ENCODE assay signal across 8 cellular contexts in the genomic region with DNA sequence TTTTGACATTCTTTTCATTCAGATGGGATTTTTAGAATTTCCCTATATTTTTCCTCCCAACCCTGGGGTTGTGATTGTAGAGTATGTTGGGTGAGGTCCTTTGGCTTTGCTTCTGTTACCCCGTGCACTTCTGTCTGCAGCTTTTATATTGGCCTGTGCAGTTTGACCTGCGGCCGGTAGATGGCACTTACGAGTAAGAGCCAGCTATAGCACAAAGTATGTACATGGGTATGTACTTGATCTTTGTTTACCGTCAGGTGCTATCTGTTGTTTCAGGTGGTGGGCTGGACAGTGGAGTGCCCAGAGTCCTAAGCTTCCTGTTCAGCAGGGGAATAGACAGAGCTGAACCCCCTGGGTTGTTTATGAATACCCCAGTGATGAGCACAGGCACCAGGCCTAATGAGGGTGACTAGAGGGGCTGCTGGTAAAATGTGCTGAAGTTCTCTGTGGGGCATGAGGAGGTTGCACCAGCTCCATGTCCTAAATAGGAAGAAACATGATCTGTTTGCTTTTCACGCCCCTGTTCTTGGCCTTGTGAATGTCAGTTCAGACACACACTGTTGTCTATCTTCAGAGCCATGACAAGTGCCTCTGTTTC. TPM values are rescaled to one million over a fixed set of nuclear protein-coding genes. Genes with fewer than 3 reads are reported as not detected.
DNase-seq lines count a peak whose midpoint lies in the region; ATAC-seq lines count a peak whose summit lies in the region.

No MANE protein-coding gene starts in this region.

- H3K36me3 Mint-ChIP-seq in naive thymus-derived CD4-positive, alpha-beta T cell: peaks cover 0 to 3% (median 0%) of the 10 kb centered on the region in 5 donors

- H3K27me3 ChIP-seq in BLaER1 (no peaks in the 10 kb centered on the region), aorta (ENCODE audit: control insufficient read depth in 1 of 2, insufficient read depth in 2 of 2, low read length in 1 of 2) (no peaks in the 10 kb centered on the region)
- peaks cover 0 to 6% of the 10 kb centered on the region in 2 donors for H3K27me3 ChIP-seq in naive thymus-derived CD4-positive, alpha-beta T cell (ENCODE audit: control insufficient read depth in 2 of 2, insufficient read depth in 2 of 2, low read length in 2 of 2)

- ATAC-seq in GM18511 (IDR thresholded peaks at IDR 0.05; ENCODE audit: unreplicated experiment) (peak; percentile 93), HG02852 (IDR thresholded peaks at IDR 0.05; ENCODE audit: unreplicated experiment) (peak; percentile 93), aorta (ENCODE audit: low FRiP score) (no peak)
- peak; percentile 46 for ATAC-seq in naive thymus-derived CD4-positive, alpha-beta T cell

- H3K4me1 Mint-ChIP-seq in naive thymus-derived CD4-positive, alpha-beta T cell: no peaks in the 10 kb centered on the region

- H3K27ac ChIP-seq in BLaER1: peak overlapping the region; percentile 51; the same call in 1 of the 2 replicates
- no peak overlapping the region for H3K27ac ChIP-seq in naive thymus-derived CD4-positive, alpha-beta T cell (ENCODE audit: low read depth, low read length)
- no peak overlapping the region for H3K27ac ChIP-seq in aorta (ENCODE audit: low read depth in 1 of 2, low read length in 2 of 2)

- WGBS in aorta, 2 donors: 46 to 58% methylated on average over 6 of the region's 6 CpGs

- CTCF ChIA-PET in naive thymus-derived CD4-positive, alpha-beta T cell (lab: Charles Lee): no interaction called here

- peaks cover 5 to 29% (median 16%) of the 10 kb centered on the region in 5 donors for H3K27me3 Mint-ChIP-seq in naive thymus-derived CD4-positive, alpha-beta T cell

- H3K9me3 ChIP-seq in BLaER1: peaks cover 35% of the 10 kb centered on the region
- H3K9me3 ChIP-seq in naive thymus-derived CD4-positive, alpha-beta T cell (ENCODE audit: control insufficient read depth in 2 of 3, low read length in 3 of 3): peaks cover 0 to 5% (median 0%) of the 10 kb centered on the region in 3 experiments
- peaks cover 3% of the 10 kb centered on the region for H3K9me3 ChIP-seq in aorta (ENCODE audit: control insufficient read depth, low read length)

- DNase-seq in NCI-H2196 (lab: John Stamatoyannopoulos, UW; ENCODE audit: unreplicated experiment) (peak; percentile 27), cerebellar cortex (ENCODE audit: low spot score) (peak; percentile 14), NCI-H446 treated with DMSO at 0.1 percent for 48 hours (lab: John Stamatoyannopoulos, UW) (no peak), aorta (no peak)
- DNase-seq in naive thymus-derived CD4-positive, alpha-beta T cell: no peak

- no peak overlapping the region for H3K4me2 ChIP-seq in BLaER1

- POLR2A ChIA-PET in naive thymus-derived CD4-positive, alpha-beta T cell (lab: Charles Lee): no interaction called here

- H4K20me1 ChIP-seq in BLaER1: no peaks in the 10 kb centered on the region

- H3K36me3 ChIP-seq in BLaER1: no peaks in the 10 kb centered on the region
- H3K36me3 ChIP-seq in naive thymus-derived CD4-positive, alpha-beta T cell (ENCODE audit: control insufficient read depth in 2 of 3, insufficient read depth in 3 of 3, low read length in 3 of 3): no peaks in the 10 kb centered on the region
- H3K36me3 ChIP-seq in aorta (ENCODE audit: control insufficient read depth in 1 of 2, insufficient read depth in 2 of 2, low read length in 1 of 2): no peaks in the 10 kb centered on the region

- H3K4me3 ChIP-seq in BLaER1 (no peak overlapping the region), aorta (ENCODE audit: low read length in 2 of 2) (no peak overlapping the region)
- no peak overlapping the region for H3K4me3 ChIP-seq in naive thymus-derived CD4-positive, alpha-beta T cell (ENCODE audit: low read length)

- H3K4me3 Mint-ChIP-seq in naive thymus-derived CD4-positive, alpha-beta T cell: no peak overlapping the region

- intact Hi-C loops in naive thymus-derived CD4-positive, alpha-beta T cell (cut with micrococcal nuclease): no loop called here
- intact Hi-C loops in aorta (cut with DNase I): no loop called here

- no peak overlapping the region for H3K9ac ChIP-seq in BLaER1

- peaks cover 0 to 56% (median 19%) of the 10 kb centered on the region in 11 donors for H3K9me3 Mint-ChIP-seq in naive thymus-derived CD4-positive, alpha-beta T cell

- H3K4me1 ChIP-seq in BLaER1: peaks cover 26% of the 10 kb centered on the region
- H3K4me1 ChIP-seq in naive thymus-derived CD4-positive, alpha-beta T cell (ENCODE audit: control insufficient read depth in 2 of 2, insufficient read depth in 2 of 2, low read length in 2 of 2): no peaks in the 10 kb centered on the region
- no peaks in the 10 kb centered on the region for H3K4me1 ChIP-seq in aorta (ENCODE audit: control insufficient read depth in 1 of 2, insufficient read depth in 2 of 2, low read length in 2 of 2)

- no peak overlapping the region for H3K27ac Mint-ChIP-seq in naive thymus-derived CD4-positive, alpha-beta T cell

RNA-seq across cellular contexts. Expression of a gene that starts 58.9 kb away (rescaled TPM):
- total RNA-seq in naive thymus-derived CD4-positive, alpha-beta T cell: 10 to 100 TPM in 3 of 5 experiments, 1 to 10 TPM in 2; 7.6 to 13.4 (median 10.8) TPM
- 1 to 10 TPM; 5.1 to 5.6 TPM for polyA plus RNA-seq in naive thymus-derived CD4-positive, alpha-beta T cell
- 10 to 100 TPM; 14.8 to 19.7 TPM for total RNA-seq in aorta
- 10 to 100 TPM; 17.8 to 18.9 TPM for polyA plus RNA-seq in aorta

Comparison
In these comparisons a context has a peak if more than half of its experiments do, and no peak if none do; other contexts are left out.
1. DNase-seq: peak in NCI-H2196 (single experiment) and cerebellar cortex (single experiment); none in naive thymus-derived CD4-positive, alpha-beta T cell (0 of 9), NCI-H446 treated with DMSO at 0.1 percent for 48 hours (single experiment) and aorta (0 of 2).